ENCODE assay signal across 8 cellular contexts in genomic region chr7:116671681-116672595, GRCh38. TPM values are rescaled to one million over a fixed set of nuclear protein-coding genes. Genes with fewer than 3 reads are reported as not detected.
DNase-seq lines count a peak whose midpoint lies in the region; ATAC-seq and TF ChIP-seq lines count a peak whose summit lies in the region.

TSS of gene MET (plus strand) at chr7:116672196. CDS start at chr7:116699085, 26,889 bp downstream.

- peak; percentile 78 for ATAC-seq in GM19468 (IDR thresholded peaks at IDR 0.05; ENCODE audit: extremely low read depth, unreplicated experiment)
- ATAC-seq in HG03565 (IDR thresholded peaks at IDR 0.05; ENCODE audit: unreplicated experiment), result peak; percentile 79

- DNase-seq in DMS153 (lab: John Stamatoyannopoulos, UW) (peak; percentile 56), OCI-M1 (lab: John Stamatoyannopoulos, UW) (peak; percentile 14), anterior cingulate cortex (lab: John Stamatoyannopoulos, UW) (peak in 43 of 58 donors; percentile 8 to 80 (median 46)), right atrium auricular region (ENCODE audit: low spot score) (peak; percentile 68), prostate gland (ENCODE audit: low spot score) (peak; percentile 82), GF-D8 (lab: John Stamatoyannopoulos, UW) (no peak)

- H3K27ac ChIP-seq in right atrium auricular region (peak within 1 kb of the TSS; percentile 85 to 87), prostate gland (peak within 1 kb of the TSS; percentile 68 to 73)

- H3K9me3 ChIP-seq in right atrium auricular region (no peaks in the 10 kb centered on the region), prostate gland (no peaks in the 10 kb centered on the region)

- WGBS in prostate gland, result 1% methylated on average over 53 of the region's 101 CpGs

- peak in 1 of 2 donors; percentile 70 for TF ChIP-seq CTCF in right atrium auricular region (IDR thresholded peaks at IDR 0.05)
- TF ChIP-seq CTCF in prostate gland (IDR thresholded peaks at IDR 0.05), result peak; percentile 17 to 83 (median 58)

- peaks cover 0 to 33% of the 10 kb centered on the region in 2 donors for H3K4me1 ChIP-seq in right atrium auricular region
- no peaks in the 10 kb centered on the region for H3K4me1 ChIP-seq in prostate gland (replicated peaks)

- TF ChIP-seq POLR2A in prostate gland (IDR thresholded peaks at IDR 0.05), result peak; percentile 68

- H3K36me3 ChIP-seq in right atrium auricular region (no peaks in the 10 kb centered on the region), prostate gland (no peaks in the 10 kb centered on the region)

- intact Hi-C loops in prostate gland (cut with DNase I), result loop anchor here (2.0 to 5.0 kb wide), 2 partner anchors 79 to 135 kb away; no protein-coding TSS in a partner anchor

- H3K27me3 ChIP-seq in right atrium auricular region (no peaks in the 10 kb centered on the region), prostate gland (replicated peaks; ENCODE audit: insufficient read depth) (no peaks in the 10 kb centered on the region)

- H3K4me3 ChIP-seq in right atrium auricular region (peak within 1 kb of the TSS; percentile 57 to 62), prostate gland (peak within 1 kb of the TSS; percentile 46 to 50)

RNA-seq across cellular contexts. Expression of gene MET, which starts in this region (rescaled TPM):
- total RNA-seq in right atrium auricular region (10 to 100 TPM; 16.1 to 17.5 TPM), prostate gland (10 to 100 TPM; 14.2 to 17.0 TPM)
